ENCODE assay signal across 5 cellular contexts in the genomic region with DNA sequence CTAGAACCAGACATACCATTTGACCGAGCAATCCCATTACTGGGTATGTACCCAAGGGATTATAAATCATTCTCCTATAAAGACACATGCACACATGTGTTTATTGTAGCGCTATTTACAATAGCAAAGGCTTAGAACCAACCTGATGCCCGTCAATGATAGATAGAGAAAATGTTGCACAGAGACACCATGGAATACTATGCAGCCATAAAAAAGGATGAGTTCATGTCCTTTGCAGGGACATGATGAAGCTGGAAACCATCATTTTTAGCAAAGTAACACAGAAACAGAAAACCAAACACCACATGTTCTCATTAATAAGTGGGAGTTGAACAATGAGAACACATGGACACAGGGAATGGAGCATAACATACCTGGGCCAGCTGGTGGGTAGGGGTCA.
DNase-seq lines count a peak whose midpoint lies in the region; ATAC-seq, FAIRE-seq and TF ChIP-seq lines count a peak whose summit lies in the region.
"Not testable (repeated sequence)": the region's sequence is repeated elsewhere in the genome, so short reads cannot be mapped to it uniquely, and the experiment has no call there.

No MANE protein-coding gene starts in this region.

- TF ChIP-seq POLR2A in K562 (conservative IDR thresholded peaks at IDR 0.05), result not testable (repeated sequence)

- CTCF ChIA-PET in HEK293 (lab: Yijun Ruan, JAX); Panc1 (lab: Charles Lee); K562 (lab: Yijun Ruan, JAX; ENCODE audit: low intra/inter-chr PET ratio): not testable (repeated sequence)

- H3K27me3 Mint-ChIP-seq in IgD-negative memory B cell, result not testable (repeated sequence)

- not testable (repeated sequence) for H3K9me3 ChIP-seq in HEK293 (ENCODE audit: control insufficient read depth, insufficient read depth, low read depth, low read length); Panc1 (ENCODE audit: control insufficient read depth, insufficient read depth, low read depth, low read length); K562 (replicated peaks; ENCODE audit: control insufficient read depth, insufficient read depth, low read depth, low read length)

- not testable (repeated sequence) for H3K9ac ChIP-seq in K562 (ENCODE audit: insufficient read depth in 1 of 2, low read depth in 2 of 2, low read length in 2 of 2)

- H3K36me3 ChIP-seq in HEK293 (ENCODE audit: control insufficient read depth in 2 of 2, insufficient read depth in 1 of 2, low read length in 2 of 2); Panc1 (ENCODE audit: control insufficient read depth, insufficient read depth, low read length); K562 (ENCODE audit: control insufficient read depth, insufficient read depth, low read length): not testable (repeated sequence)

- WGBS in K562 (ENCODE audit: insufficient coverage, low coverage, missing lambda C conversion rate), result 89% methylated on average over 3 of the region's 3 CpGs

- H3K4me1 Mint-ChIP-seq in IgD-negative memory B cell, result not testable (repeated sequence)

- H3K27ac Mint-ChIP-seq in IgD-negative memory B cell, result peak overlapping the region in 2 of 3 donors; percentile 14 to 40

- not testable (repeated sequence) for ATAC-seq in Panc1, K562

- not testable (repeated sequence) for H3K9me3 Mint-ChIP-seq in IgD-negative memory B cell

- H3K4me1 ChIP-seq in HEK293 (ENCODE audit: control insufficient read depth, insufficient read depth, low read length); Panc1 (ENCODE audit: control insufficient read depth, insufficient read depth, low read length); K562 (replicated peaks in 1 of 2; ENCODE audit: control insufficient read depth in 2 of 2, insufficient read depth in 2 of 2, low read length in 2 of 2): not testable (repeated sequence)

- TF ChIP-seq CTCF in HEK293 (tag by site-specific recombination; IDR thresholded peaks at IDR 0.05); Panc1 (IDR thresholded peaks at IDR 0.05); K562 (IDR thresholded peaks at IDR 0.05 in 2 of 3, conservative IDR thresholded peaks at IDR 0.05 in 1 of 3; ENCODE audit: insufficient read depth in 2 of 3, low read depth in 1 of 3, low read length in 3 of 3): not testable (repeated sequence)

- not testable (repeated sequence) for TF ChIP-seq RAD21 in K562 (CRISPR knock-in tag; conservative IDR thresholded peaks at IDR 0.05 in 1 of 2, IDR thresholded peaks at IDR 0.05 in 1 of 2)

- H3K27me3 ChIP-seq in Panc1 (ENCODE audit: control insufficient read depth, insufficient read depth, low read length); K562 (ENCODE audit: control insufficient read depth in 2 of 2, insufficient read depth in 2 of 2, low read length in 2 of 2): not testable (repeated sequence)

- H3K4me3 Mint-ChIP-seq in IgD-negative memory B cell, result not testable (repeated sequence)

- intact Hi-C loops in Panc1 (cut with micrococcal nuclease; ENCODE audit: unreplicated experiment); K562 (cut with micrococcal nuclease): not testable (repeated sequence)

- not testable (repeated sequence) for H4K20me1 ChIP-seq in K562 (replicated peaks; ENCODE audit: control insufficient read depth, insufficient read depth, low read length)

- H3K27ac ChIP-seq in HEK293 (ENCODE audit: extremely low read depth, low read depth, low read length); Panc1 (ENCODE audit: low read length); K562 (ENCODE audit: extremely low read depth, low read depth, low read length): not testable (repeated sequence)

- POLR2A ChIA-PET in HEK293 (lab: Yijun Ruan, JAX); Panc1 (lab: Charles Lee): not testable (repeated sequence)
- POLR2A ChIA-PET in K562 (lab: Yijun Ruan, JAX), result interaction anchor here (0.6 kb wide), 1 partner anchor 200 kb away, joined by 3 read pairs; no protein-coding TSS in a partner anchor

- H3K4me3 ChIP-seq in HEK293 (ENCODE audit: low read depth, low read length); Panc1 (ENCODE audit: low read depth in 2 of 2, low read length in 2 of 2); K562: not testable (repeated sequence)

- FAIRE-seq in GM18507 (lab: Jason Lieb, UNC), result peak; percentile 48
- not testable (repeated sequence) for FAIRE-seq in K562 (lab: Jason Lieb, UNC)

- DNase-seq in GM18507 (ENCODE audit: extremely low spot score, insufficient read length, low read depth); Panc1 (ENCODE audit: low read depth, low spot score); K562 (ENCODE audit: extremely low read depth in 1 of 4, low spot score in 3 of 4): not testable (repeated sequence)

- H3K36me3 Mint-ChIP-seq in IgD-negative memory B cell, result peaks cover 13% of the 10 kb centered on the region

- H3K9me1 ChIP-seq in K562 (ENCODE audit: control insufficient read depth, insufficient read depth, low read length), result not testable (repeated sequence)

- not testable (repeated sequence) for H3K4me2 ChIP-seq in K562 (ENCODE audit: insufficient read depth, low read length)

- in situ Hi-C loops in Panc1 (cut with HindIII; ENCODE audit: low pct_unique_long_range_greater_than_20kb, low sequenced_read_pairs); K562 (cut with MboI): not testable (repeated sequence)

- H2AFZ ChIP-seq in K562 (ENCODE audit: low read depth, low read length), result not testable (repeated sequence)

- H3K79me2 ChIP-seq in K562 (ENCODE audit: control insufficient read depth, insufficient read depth, low read length), result not testable (repeated sequence)

- TF ChIP-seq EP300 in K562 (IDR thresholded peaks at IDR 0.05; ENCODE audit: low read length), result not testable (repeated sequence)

- BruUV-seq in Panc1 (replicated peaks; lab: Mats Ljungman, UMichigan), result TSS peak; percentile 15
- not testable (repeated sequence) for BruUV-seq in K562 (replicated peaks; lab: Mats Ljungman, UMichigan)

TF ChIP-seq in HEK293, 187 proteins besides CTCF, POLR2A, EP300 and RAD21:
- TF ChIP-seq ZNF146 (tag by site-specific recombination; IDR thresholded peaks at IDR 0.05), result peak; percentile 96

TF ChIP-seq in K562, 482 proteins besides CTCF, POLR2A, EP300 and RAD21:
- TF ChIP-seq ZNF146 (CRISPR knock-in tag; IDR thresholded peaks at IDR 0.05; ENCODE audit: unreplicated experiment) (peak; percentile 98), RBM25 (IDR thresholded peaks at IDR 0.05; ENCODE audit: low read depth, low read length, severe bottlenecking) (peak; percentile 51), PHF20 (IDR thresholded peaks at IDR 0.05; ENCODE audit: partially characterized antibody) (peak; percentile 39), BCOR (IDR thresholded peaks at IDR 0.05) (peak; percentile 77), KDM1A (IDR thresholded peaks at IDR 0.05) (peak; percentile 39 to 45; a peak in 2 of 4 replicates)
TF ChIP-seq in K562: peak in this region for 5; not testable (repeated sequence) for 477.
